ENCODE assay signal across 1 cellular context in the genomic region with DNA sequence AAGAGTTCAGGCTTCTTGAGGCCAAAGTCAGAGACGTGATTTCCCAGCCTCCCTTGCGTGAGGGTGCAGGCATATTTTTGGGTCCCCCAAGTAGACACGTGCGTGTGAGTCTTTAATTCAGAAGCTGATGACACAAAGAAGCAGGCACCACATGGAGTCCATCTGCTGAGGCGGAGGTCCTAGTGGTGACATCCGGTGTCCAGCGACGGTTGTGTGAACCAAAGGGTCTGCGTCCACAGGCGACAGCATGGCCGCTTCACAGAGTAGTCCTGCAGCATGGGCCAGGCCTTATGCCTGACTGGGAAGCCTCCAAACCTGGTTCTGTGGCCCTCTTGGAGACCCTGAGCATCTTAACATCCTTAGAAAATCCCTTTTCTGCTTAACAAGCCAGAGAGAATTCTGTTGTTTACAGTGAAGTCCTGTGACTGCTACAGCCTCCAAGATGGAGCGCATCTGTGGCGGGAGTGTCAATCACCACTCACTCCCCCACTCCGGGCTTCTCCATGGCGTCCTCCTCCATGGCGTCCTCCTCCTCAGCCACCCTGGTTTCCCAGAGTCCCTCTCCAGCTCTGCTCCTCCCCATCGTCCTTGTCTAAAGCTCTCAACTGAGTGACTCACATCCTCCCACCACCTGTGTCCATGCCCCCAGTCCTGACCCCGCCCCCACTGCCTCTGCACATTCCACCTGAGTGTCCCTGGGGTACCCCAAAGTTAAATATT.
A peak's percentile ranks its signal among the peaks of the same experiment; 100 is the strongest.
TF ChIP-seq lines count a peak whose summit lies in the region.

No MANE protein-coding gene starts in this region.

TF ChIP-seq in HEK293, 187 proteins besides CTCF, POLR2A, EP300 and RAD21:
- TF ChIP-seq ZNF555 (tag by site-specific recombination; conservative IDR thresholded peaks at IDR 0.05) (no peak), KLF9 (tag by site-specific recombination; IDR thresholded peaks at IDR 0.05; ENCODE audit: low read depth) (no peak), EGR2 (tag by site-specific recombination; IDR thresholded peaks at IDR 0.05; ENCODE audit: low read depth) (peak; percentile 79), SCRT2 (tag by site-specific recombination; IDR thresholded peaks at IDR 0.05) (peak; percentile 84; the same call in 1 of the 2 replicates), ZFHX2 (tag by site-specific recombination; conservative IDR thresholded peaks at IDR 0.05) (peak; percentile 84)
